Comparison of ENCODE assay signal across 1 cellular context in genomic region chr7:26673858-26674257, GRCh38.
A peak's percentile ranks its signal among the peaks of the same experiment; 100 is the strongest.
TF ChIP-seq lines count a peak whose summit lies in the region.

No MANE protein-coding gene starts in this region.

TF ChIP-seq in HepG2, 621 proteins besides CTCF, POLR2A, EP300 and RAD21:
- TF ChIP-seq DZIP1 (CRISPR knock-in tag; IDR thresholded peaks at IDR 0.05) (no peak), TFAP4 (IDR thresholded peaks at IDR 0.05; ENCODE audit: borderline replicate concordance, low read depth) (no peak), MAFK (conservative IDR thresholded peaks at IDR 0.05 in 1 of 2, IDR thresholded peaks at IDR 0.05 in 1 of 2; ENCODE audit: low read length in 2 of 2) (peak; percentile 80 to 89), ZNF800 (CRISPR knock-in tag; IDR thresholded peaks at IDR 0.05) (no peak), KLF13 (CRISPR knock-in tag; IDR thresholded peaks at IDR 0.05) (no peak), MAFF (IDR thresholded peaks at IDR 0.05; ENCODE audit: low read depth, low read length) (peak; percentile 85), CBX1 (IDR thresholded peaks at IDR 0.05; ENCODE audit: low read depth) (no peak), ZNF781 (CRISPR knock-in tag; IDR thresholded peaks at IDR 0.05; ENCODE audit: borderline replicate concordance, not compliant biosample characterization) (no peak), JUN (CRISPR knock-in tag; IDR thresholded peaks at IDR 0.05) (no peak), MXD4 (CRISPR knock-in tag; IDR thresholded peaks at IDR 0.05) (no peak)
